Comparison of ENCODE assay signal across 25 cellular contexts in genomic region chr5:1366514-1366913, GRCh38. TPM values are rescaled to one million over a fixed set of nuclear protein-coding genes. Genes with fewer than 3 reads are reported as not detected.
DNase-seq lines count a peak whose midpoint lies in the region; ATAC-seq, FAIRE-seq and TF ChIP-seq lines count a peak whose summit lies in the region.
"Had no signal": no experiment of that assay in that cellular context is flagged by ENCODE, and none has a peak within 500 bp of the region (broad histone marks: within the 10 kb centered on the region; RNA-seq: fewer than 3 reads in every experiment).

No MANE protein-coding gene starts in this region.

- CTCF ChIA-PET in GM12878 (lab: Yijun Ruan, JAX), result no interaction called here

- TF ChIP-seq RAD21 in GM12878 (IDR thresholded peaks at IDR 0.05; ENCODE audit: insufficient read depth, low read depth, low read length), result no peak

- DNase-seq in CD14-positive monocyte (ENCODE audit: low spot score), result peak; percentile 19
- DNase-seq in GM19239 (ENCODE audit: insufficient read length, low spot score), result peak; percentile 46
- peak; percentile 40 for DNase-seq in GM12878 (ENCODE audit: low read depth, low spot score)
- no peak for DNase-seq in NCI-H226
- DNase-seq in activated effector memory CD4-positive, alpha-beta T cell treated with anti-CD3 and anti-CD28 coated beads, Interleukin-2, amount 50 U/mL, for 16 hours, result no peak
- DNase-seq in COLO829 (ENCODE audit: low spot score), result no peak
- DNase-seq in GF-D8 (lab: John Stamatoyannopoulos, UW), result no peak
- DNase-seq: activated CD8-positive, alpha-beta T cell treated with anti-CD3 and anti-CD28 coated beads for 36 hours; activated naive CD8-positive, alpha-beta T cell treated with anti-CD3 and anti-CD28 coated beads for 36 hours; activated T-cell treated with anti-CD3 and anti-CD28 coated beads, Interleukin-2, amount 50 U/mL, for 4 hours; body of pancreas; CD4-positive, CD25-positive, alpha-beta regulatory T cell; DND-41; foreskin melanocyte; midbrain; NCI-H1436 treated with DMSO at 0.1 percent for 48 hours; NCI-H2227 treated with DMSO at 0.1 percent for 48 hours; T-cell; WERI-Rb-1 had no signal

- WGBS in GM12878 (ENCODE audit: insufficient coverage, insufficient replicate concordance, low lambda C conversion rate, missing lambda C conversion rate), result 1% methylated on average over 14 of the region's 14 CpGs

- peak; percentile 68 for ATAC-seq in HG03095 (IDR thresholded peaks at IDR 0.05; ENCODE audit: unreplicated experiment)
- peak; percentile 89 for ATAC-seq in GM12878
- ATAC-seq: activated CD8-positive, alpha-beta T cell treated with anti-CD3 and anti-CD28 coated beads for 36 hours; activated T-cell treated with anti-CD3 and anti-CD28 coated beads, Interleukin-2, amount 50 U/mL, for 4 hours; body of pancreas; T-cell had no signal

- 0 out of 4 replicates have a peak, but pooled peaks of 1 of the 2 experiments have one; percentile 10 for TF ChIP-seq EP300 in GM12878 (IDR thresholded peaks at IDR 0.05; ENCODE audit: borderline replicate concordance in 1 of 2, control insufficient read depth in 1 of 2, low read depth in 2 of 2, low read length in 2 of 2)

- RAD21 ChIA-PET in GM12878 (lab: Charles Lee; ENCODE audit: unreplicated experiment), result no interaction called here

- SMC1A ChIA-PET in GM12878 (lab: Charles Lee; ENCODE audit: uncharacterized antibody, unreplicated experiment), result no interaction called here

- no peak overlapping the region for H3K4me3 Mint-ChIP-seq in CD14-positive monocyte
- H3K4me3 Mint-ChIP-seq: activated CD8-positive, alpha-beta T cell treated with anti-CD3 and anti-CD28 coated beads for 36 hours; activated naive CD8-positive, alpha-beta T cell treated with anti-CD3 and anti-CD28 coated beads for 36 hours; activated T-cell treated with anti-CD3 and anti-CD28 coated beads, Interleukin-2, amount 50 U/mL, for 4 hours; CD4-positive, CD25-positive, alpha-beta regulatory T cell; stimulated activated naive CD8-positive, alpha-beta T cell treated with anti-CD3 and anti-CD28 coated beads, Interleukin-15, Interleukin-2, amounts not matched to agents 100 ng/mL and 50 ng/mL, for 24 hours; T-cell; type B pancreatic cell had no signal

- POLR2A ChIA-PET in GM12878 (lab: Charles Lee), result no interaction called here

- H3K9me3 Mint-ChIP-seq in CD14-positive monocyte, result no peaks in the 10 kb centered on the region
- H3K9me3 Mint-ChIP-seq: activated CD8-positive, alpha-beta T cell treated with anti-CD3 and anti-CD28 coated beads for 36 hours; activated naive CD8-positive, alpha-beta T cell treated with anti-CD3 and anti-CD28 coated beads for 36 hours; activated T-cell treated with anti-CD3 and anti-CD28 coated beads, Interleukin-2, amount 50 U/mL, for 4 hours; CD4-positive, CD25-positive, alpha-beta regulatory T cell; stimulated activated naive CD8-positive, alpha-beta T cell treated with anti-CD3 and anti-CD28 coated beads, Interleukin-15, Interleukin-2, amounts not matched to agents 100 ng/mL and 50 ng/mL, for 24 hours; T-cell; type B pancreatic cell had no signal

- H3K27ac Mint-ChIP-seq in CD14-positive monocyte, result no peak overlapping the region
- H3K27ac Mint-ChIP-seq: activated CD8-positive, alpha-beta T cell treated with anti-CD3 and anti-CD28 coated beads for 36 hours; activated naive CD8-positive, alpha-beta T cell treated with anti-CD3 and anti-CD28 coated beads for 36 hours; CD4-positive, CD25-positive, alpha-beta regulatory T cell; stimulated activated naive CD8-positive, alpha-beta T cell treated with anti-CD3 and anti-CD28 coated beads, Interleukin-15, Interleukin-2, amounts not matched to agents 100 ng/mL and 50 ng/mL, for 24 hours; T-cell; type B pancreatic cell had no signal

- no peak overlapping the region for H2AFZ ChIP-seq in GM12878 (ENCODE audit: control insufficient read depth, low read depth, low read length)

- no peaks in the 10 kb centered on the region for H4K20me1 ChIP-seq in GM12878 (ENCODE audit: control insufficient read depth, insufficient read depth)

- no peak overlapping the region for H3K4me3 ChIP-seq in GM12878
- H3K4me3 ChIP-seq: body of pancreas, coronary artery had no signal

- intact Hi-C loops in CD14-positive monocyte (cut with micrococcal nuclease), result no loop called here
- intact Hi-C loops in GM12878 (cut with micrococcal nuclease; ENCODE audit: unreplicated experiment), result no loop called here

- H3K4me1 Mint-ChIP-seq in CD14-positive monocyte, result no peaks in the 10 kb centered on the region
- H3K4me1 Mint-ChIP-seq: activated naive CD8-positive, alpha-beta T cell treated with anti-CD3 and anti-CD28 coated beads for 36 hours; CD4-positive, CD25-positive, alpha-beta regulatory T cell; T-cell had no signal

- H3K9me3 ChIP-seq in GM12878 (replicated peaks; ENCODE audit: control insufficient read depth, insufficient read depth, low read length), result no peaks in the 10 kb centered on the region
- H3K9me3 ChIP-seq: body of pancreas, neutrophil had no signal

- no TSS peak for BruUV-seq in GM12878 (replicated peaks; lab: Mats Ljungman, UMichigan)

- peaks cover 19 to 35% (median 22%) of the 10 kb centered on the region in 3 donors for H3K27me3 Mint-ChIP-seq in CD14-positive monocyte (ENCODE audit: low read depth in 3 of 3)

- TF ChIP-seq POLR2A in GM12878 (IDR thresholded peaks at IDR 0.05; ENCODE audit: low read depth, low read length), result no peak

- no peaks in the 10 kb centered on the region for H3K79me2 ChIP-seq in GM12878 (ENCODE audit: control insufficient read depth, insufficient read depth, low read length)

- no peaks in the 10 kb centered on the region for H3K36me3 ChIP-seq in GM12878 (ENCODE audit: control insufficient read depth in 2 of 2, insufficient read depth in 2 of 2, low read length in 1 of 2)
- H3K36me3 ChIP-seq: neutrophil, WERI-Rb-1 had no signal

- peaks cover 9% of the 10 kb centered on the region for H3K4me1 ChIP-seq in GM12878 (ENCODE audit: control insufficient read depth, insufficient read depth, low read length)
- H3K4me1 ChIP-seq: body of pancreas had no signal

- H3K27ac ChIP-seq in GM12878 (ENCODE audit: control insufficient read depth, insufficient read depth), result no peak overlapping the region
- H3K27ac ChIP-seq: body of pancreas, coronary artery, neutrophil, WERI-Rb-1 had no signal

- no peaks in the 10 kb centered on the region for H3K36me3 Mint-ChIP-seq in CD14-positive monocyte
- H3K36me3 Mint-ChIP-seq: activated naive CD8-positive, alpha-beta T cell treated with anti-CD3 and anti-CD28 coated beads for 36 hours; CD4-positive, CD25-positive, alpha-beta regulatory T cell; T-cell; type B pancreatic cell had no signal

- TF ChIP-seq CTCF in CD14-positive monocyte (IDR thresholded peaks at IDR 0.05), result no peak
- no peak for TF ChIP-seq CTCF in GM12878 (IDR thresholded peaks at IDR 0.05 in 2 of 3, conservative IDR thresholded peaks at IDR 0.05 in 1 of 3; ENCODE audit: control insufficient read depth in 2 of 3, extremely low read depth in 1 of 3, insufficient read depth in 1 of 3, low read depth in 3 of 3, low read length in 3 of 3)

- no peak overlapping the region for H3K9ac ChIP-seq in GM12878 (ENCODE audit: control insufficient read depth, insufficient read depth, low read length)

- peak; percentile 77 for FAIRE-seq in GM19239 (lab: Jason Lieb, UNC)
- FAIRE-seq in GM12878 (lab: Jason Lieb, UNC), result peak; percentile 87
- FAIRE-seq: A204.1 had no signal

- H3K4me2 ChIP-seq in GM12878 (ENCODE audit: control insufficient read depth, insufficient read depth), result no peak overlapping the region; the same call in 1 of the 2 replicates

- in situ Hi-C loops in GM12878 (cut with MboI), result no loop called here

- H3K27me3 ChIP-seq in GM12878 (replicated peaks in 1 of 2; ENCODE audit: control insufficient read depth in 2 of 2, insufficient read depth in 2 of 2, low read length in 1 of 2), result no peaks in the 10 kb centered on the region; a peak in 2 of 4 replicates

TF ChIP-seq in GM12878, 131 proteins besides CTCF, POLR2A, EP300 and RAD21 (continues in another document):
- TF ChIP-seq FOS (IDR thresholded peaks at IDR 0.05; ENCODE audit: borderline replicate concordance, extremely low read depth, insufficient read length) (no peak), KLF5 (IDR thresholded peaks at IDR 0.05; ENCODE audit: partially characterized antibody) (no peak), DPF2 (IDR thresholded peaks at IDR 0.05) (no peak), ZNF274 (IDR thresholded peaks at IDR 0.05; ENCODE audit: insufficient read depth, insufficient read length) (no peak), SUPT20H (IDR thresholded peaks at IDR 0.05; ENCODE audit: borderline replicate concordance, control insufficient read depth, low read depth, low read length) (no peak), TCF7 (IDR thresholded peaks at IDR 0.05; ENCODE audit: borderline replicate concordance) (no peak), SMARCA5 (IDR thresholded peaks at IDR 0.05) (peak; percentile 64; the same call in 1 of the 2 replicates)

RNA-seq across cellular contexts. Expression of gene CLPTM1L, which starts 21.6 kb away (rescaled TPM):
- polyA plus RNA-seq in CD14-positive monocyte (10 to 100 TPM; 14.1 to 35.0 TPM), GM12878 (2011; rRNA removed) (80.8 and 124 TPM in 2 replicates), GM12878 (2014; fragmentation: Illumina TruSeq; extraction: Trizol) (87.8 and 163 TPM in 2 replicates), GM12878 (2014; fragmentation: Nextera tagmentation; extraction: Ambion mirVana) (10 to 100 TPM in 1 of 2 experiments, 1 to 10 TPM in 1; 2.9 to 22.8 TPM), GM12878 (2014; rRNA removed) (195 and 219 TPM in 2 replicates), GM12878 (2016; fragmentation: Nextera tagmentation; extraction: Ambion mirVana) (10 to 100 TPM; 34.2 to 39.9 TPM)
- 93.2 and 118 TPM in 2 replicates for total RNA-seq in GM12878 (2013; cell fraction: nucleolus; rRNA removed)
- total RNA-seq in GM12878 (2014; rRNA removed) (266 and 278 TPM in 2 replicates), GM12878 (2014; rRNA removed; fragmentation: Illumina TruSeq; extraction: Trizol) (142 and 171 TPM in 2 replicates), GM12878 (2021) (140 and 147 TPM in 2 replicates)
- 72.4 TPM for polyA plus RNA-seq in GM12878 (2011; ENCODE audit: low read depth)
- 135 and 191 TPM in 2 replicates for polyA plus RNA-seq in GM12878 (2011; cell fraction: cytosol; rRNA removed)
- polyA plus RNA-seq in GM12878 (2011; cell fraction: nucleus; rRNA removed), result 148 and 184 TPM in 2 replicates
- polyA plus RNA-seq in GM12878 (2012), result 82.8 and 110 TPM in 2 replicates
- 125 and 188 TPM in 2 replicates for polyA minus RNA-seq in GM12878 (2011; rRNA and poly(A)+ RNA removed)
- polyA minus RNA-seq in GM12878 (2011; cell fraction: cytosol; rRNA and poly(A)+ RNA removed), result 55.8 and 65.4 TPM in 2 replicates
- polyA minus RNA-seq in GM12878 (2011; cell fraction: nucleus; rRNA and poly(A)+ RNA removed), result 43.2 and 68.0 TPM in 2 replicates

Comparison
In these comparisons a context has a peak if more than half of its experiments do, and no peak if none do; other contexts are left out.
1. DNase-seq: peak in CD14-positive monocyte (single experiment), GM19239 (single experiment) and GM12878 (single experiment); none in NCI-H226 (single experiment), activated effector memory CD4-positive, alpha-beta T cell treated with anti-CD3 and anti-CD28 coated beads, Interleukin-2, amount 50 U/mL, for 16 hours (single experiment), COLO829 (single experiment) and GF-D8 (single experiment).